ENCODE assay signal across 8 cellular contexts in genomic region chr9:114366334-114367128, GRCh38.
DNase-seq lines count a peak whose midpoint lies in the region; ATAC-seq and TF ChIP-seq lines count a peak whose summit lies in the region.

No MANE protein-coding gene starts in this region.

- peak overlapping the region; percentile 28 for H3K27ac ChIP-seq in subcutaneous abdominal adipose tissue (ENCODE audit: low read depth, low read length)

- H3K9me3 ChIP-seq in subcutaneous abdominal adipose tissue (ENCODE audit: control insufficient read depth in 5 of 5, low read length in 5 of 5): no peaks in the 10 kb centered on the region

- H3K36me3 ChIP-seq in subcutaneous abdominal adipose tissue (ENCODE audit: control insufficient read depth in 5 of 5, insufficient read depth in 5 of 5, low read length in 5 of 5): peaks cover 12 to 71% (median 65%) of the 10 kb centered on the region in 5 donors

- peak; percentile 45 for ATAC-seq in HG03103 (IDR thresholded peaks at IDR 0.05; ENCODE audit: low read depth, unreplicated experiment)
- ATAC-seq in SK-N-SH treated with all-trans-retinoic acid at 6 μM for 48 hours: peak; percentile 77

- DNase-seq in stimulated activated CD4-positive, alpha-beta T cell treated with anti-CD3 and anti-CD28 coated beads, Interleukin-15, amount 100 ng/mL, for 24 hours: peak; percentile 50
- no peak for DNase-seq in stimulated activated CD4-positive, alpha-beta T cell treated with anti-CD3 and anti-CD28 coated beads, Interleukin-4, amount 100 ng/mL, for 1 hour
- peak; percentile 60 for DNase-seq in fibroblast of the conjunctiva (ENCODE audit: low read depth)
- no peak for DNase-seq in NCI-H1694 (lab: John Stamatoyannopoulos, UW)
- DNase-seq in NCI-H446 treated with DMSO at 0.1 percent for 48 hours (lab: John Stamatoyannopoulos, UW): no peak

- H3K27me3 ChIP-seq in subcutaneous abdominal adipose tissue (ENCODE audit: control insufficient read depth in 5 of 5, insufficient read depth in 4 of 5, low read length in 5 of 5): no peaks in the 10 kb centered on the region

- peaks cover 0 to 48% (median 38%) of the 10 kb centered on the region in 5 donors for H3K4me1 ChIP-seq in subcutaneous abdominal adipose tissue (ENCODE audit: control insufficient read depth in 5 of 5, insufficient read depth in 5 of 5, low read length in 5 of 5)

- no peak overlapping the region for H3K9ac ChIP-seq in subcutaneous abdominal adipose tissue (ENCODE audit: low read length in 5 of 5)

- no peak overlapping the region for H3K4me3 ChIP-seq in subcutaneous abdominal adipose tissue (ENCODE audit: low read depth in 1 of 5, low read length in 5 of 5)

TF ChIP-seq in SK-N-SH treated with all-trans-retinoic acid at 6 μM for 48 hours, 23 proteins besides CTCF, POLR2A, EP300 and RAD21:
- no peak for TF ChIP-seq CREB5 (CRISPR knock-in tag; IDR thresholded peaks at IDR 0.05; ENCODE audit: low read depth)
- no peak for TF ChIP-seq PPARA (CRISPR knock-in tag; IDR thresholded peaks at IDR 0.05; ENCODE audit: borderline replicate concordance)
- no peak for TF ChIP-seq ISL1 (CRISPR knock-in tag; IDR thresholded peaks at IDR 0.05)
- no peak for TF ChIP-seq ARNTL (CRISPR knock-in tag; IDR thresholded peaks at IDR 0.05; ENCODE audit: borderline replicate concordance, low read depth)
- no peak for TF ChIP-seq CSRNP3 (CRISPR knock-in tag; IDR thresholded peaks at IDR 0.05)
- no peak for TF ChIP-seq OSR1 (CRISPR knock-in tag; IDR thresholded peaks at IDR 0.05)
- TF ChIP-seq ZNF8 (CRISPR knock-in tag; IDR thresholded peaks at IDR 0.05): no peak
- TF ChIP-seq SNAI2 (CRISPR knock-in tag; IDR thresholded peaks at IDR 0.05): no peak
- TF ChIP-seq TSHZ2 (CRISPR knock-in tag; IDR thresholded peaks at IDR 0.05): no peak
- TF ChIP-seq GLIS3 (CRISPR knock-in tag; IDR thresholded peaks at IDR 0.05): no peak
- no peak for TF ChIP-seq POU6F1 (CRISPR knock-in tag; IDR thresholded peaks at IDR 0.05; ENCODE audit: borderline replicate concordance, low read depth)
- no peak for TF ChIP-seq RARB (CRISPR knock-in tag; IDR thresholded peaks at IDR 0.05)
- TF ChIP-seq ZFP3 (CRISPR knock-in tag; IDR thresholded peaks at IDR 0.05): no peak
- no peak for TF ChIP-seq BACH2 (CRISPR knock-in tag; IDR thresholded peaks at IDR 0.05; ENCODE audit: borderline replicate concordance)
- no peak for TF ChIP-seq PATZ1 (CRISPR knock-in tag; IDR thresholded peaks at IDR 0.05; ENCODE audit: borderline replicate concordance)
- TF ChIP-seq ZFP30 (CRISPR knock-in tag; IDR thresholded peaks at IDR 0.05): no peak
- no peak for TF ChIP-seq TCF4 (CRISPR knock-in tag; IDR thresholded peaks at IDR 0.05; ENCODE audit: borderline replicate concordance)
- no peak for TF ChIP-seq CSDC2 (CRISPR knock-in tag; IDR thresholded peaks at IDR 0.05)
TF ChIP-seq in SK-N-SH treated with all-trans-retinoic acid at 6 μM for 48 hours: peak in this region for 0.

Comparison
In these comparisons a context has a peak if more than half of its experiments do, and no peak if none do; other contexts are left out.
1. DNase-seq: peak in stimulated activated CD4-positive, alpha-beta T cell treated with anti-CD3 and anti-CD28 coated beads, Interleukin-15, amount 100 ng/mL, for 24 hours (single experiment) and fibroblast of the conjunctiva (single experiment); none in stimulated activated CD4-positive, alpha-beta T cell treated with anti-CD3 and anti-CD28 coated beads, Interleukin-4, amount 100 ng/mL, for 1 hour (single experiment), NCI-H1694 (single experiment) and NCI-H446 treated with DMSO at 0.1 percent for 48 hours (single experiment).